Comparison of ENCODE assay signal across 1 cellular context in the genomic region with DNA sequence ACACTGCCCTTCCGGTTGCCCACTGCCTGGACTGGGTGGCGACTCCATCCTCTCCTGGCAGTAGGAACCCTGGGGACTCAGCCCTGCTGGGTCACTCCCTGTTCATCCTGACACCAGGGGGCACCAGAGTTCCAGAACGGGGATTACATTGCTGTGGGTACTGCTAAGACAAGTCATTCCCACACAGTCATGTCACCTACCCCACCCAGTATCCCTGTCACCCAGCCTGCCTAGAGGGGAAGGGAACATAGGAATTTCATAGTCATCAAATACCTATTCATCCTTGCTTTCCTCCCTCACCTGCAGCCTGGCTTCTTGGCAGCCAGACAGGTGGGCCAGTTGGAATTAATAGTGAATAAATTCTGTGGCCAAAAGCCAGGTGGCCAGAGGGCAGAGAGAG.
TF ChIP-seq lines count a peak whose summit lies in the region.

No MANE protein-coding gene starts in this region.

TF ChIP-seq in GM12878, 131 proteins besides CTCF, POLR2A, EP300 and RAD21:
- TF ChIP-seq POLR2AphosphoS5 (IDR thresholded peaks at IDR 0.05; ENCODE audit: low read length) (0 out of 2 replicates have a peak, but pooled peaks have one; percentile 24), BCL11A (IDR thresholded peaks at IDR 0.05; ENCODE audit: low read depth, low read length) (no peak), YY1 (IDR thresholded peaks at IDR 0.05; ENCODE audit: low read depth, low read length) (peak; percentile 39; the same call in 1 of the 2 replicates), IKZF1 (conservative IDR thresholded peaks at IDR 0.05) (0 out of 2 replicates have a peak, but pooled peaks have one; percentile 11), SMC3 (IDR thresholded peaks at IDR 0.05; ENCODE audit: borderline replicate concordance, low read length) (peak; percentile 86)
- TF ChIP-seq, protein P1, sequence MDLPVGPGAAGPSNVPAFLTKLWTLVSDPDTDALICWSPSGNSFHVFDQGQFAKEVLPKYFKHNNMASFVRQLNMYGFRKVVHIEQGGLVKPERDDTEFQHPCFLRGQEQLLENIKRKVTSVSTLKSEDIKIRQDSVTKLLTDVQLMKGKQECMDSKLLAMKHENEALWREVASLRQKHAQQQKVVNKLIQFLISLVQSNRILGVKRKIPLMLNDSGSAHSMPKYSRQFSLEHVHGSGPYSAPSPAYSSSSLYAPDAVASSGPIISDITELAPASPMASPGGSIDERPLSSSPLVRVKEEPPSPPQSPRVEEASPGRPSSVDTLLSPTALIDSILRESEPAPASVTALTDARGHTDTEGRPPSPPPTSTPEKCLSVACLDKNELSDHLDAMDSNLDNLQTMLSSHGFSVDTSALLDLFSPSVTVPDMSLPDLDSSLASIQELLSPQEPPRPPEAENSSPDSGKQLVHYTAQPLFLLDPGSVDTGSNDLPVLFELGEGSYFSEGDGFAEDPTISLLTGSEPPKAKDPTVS (IDR thresholded peaks at IDR 0.05; ENCODE audit: low read depth, low read length) = no peak
